ENCODE assay signal across 19 cellular contexts in genomic region chr10:99828464-99828863, GRCh38. TPM values are rescaled to one million over a fixed set of nuclear protein-coding genes. Genes with fewer than 3 reads are reported as not detected.
DNase-seq lines count a peak whose midpoint lies in the region; ATAC-seq and TF ChIP-seq lines count a peak whose summit lies in the region.
"Had no signal": no experiment of that assay in that cellular context is flagged by ENCODE, and none has a peak within 500 bp of the region (broad histone marks: within the 10 kb centered on the region; RNA-seq: fewer than 3 reads in every experiment).

No MANE protein-coding gene starts in this region.

- no peaks in the 10 kb centered on the region for H3K9me2 ChIP-seq in PC-9 (ENCODE audit: insufficient read depth)

- H3K27ac ChIP-seq in HEK293 (ENCODE audit: extremely low read depth, low read depth, low read length) (no peak overlapping the region), PC-9 (no peak overlapping the region)

- intact Hi-C loops in activated CD8-positive, alpha-beta T cell treated with anti-CD3 and anti-CD28 coated beads for 36 hours (cut with micrococcal nuclease): no loop called here
- intact Hi-C loops in PC-9 (cut with micrococcal nuclease; ENCODE audit: unreplicated experiment): no loop called here

- POLR2A ChIA-PET in HEK293 (lab: Yijun Ruan, JAX): no interaction called here
- POLR2A ChIA-PET in activated CD8-positive, alpha-beta T cell treated with anti-CD3 and anti-CD28 coated beads for 36 hours (lab: Charles Lee): no interaction called here
- POLR2A ChIA-PET in PC-9 (lab: Charles Lee; ENCODE audit: unreplicated experiment): no interaction called here

- H3K4me2 ChIP-seq in PC-9: no peak overlapping the region

- peaks cover 3% of the 10 kb centered on the region for H3K36me3 Mint-ChIP-seq in activated CD8-positive, alpha-beta T cell treated with anti-CD3 and anti-CD28 coated beads for 36 hours (ENCODE audit: low read depth)
- peaks cover 5 to 9% (median 9%) of the 10 kb centered on the region in 3 donors for H3K36me3 Mint-ChIP-seq in immature natural killer cell

- H3K4me3 ChIP-seq in HEK293 (ENCODE audit: low read depth, low read length) (no peak overlapping the region), PC-9 (no peak overlapping the region)
- H3K4me3 ChIP-seq: K562 had no signal

- H3K9me3 Mint-ChIP-seq in activated CD8-positive, alpha-beta T cell treated with anti-CD3 and anti-CD28 coated beads for 36 hours: no peaks in the 10 kb centered on the region
- H3K9me3 Mint-ChIP-seq in immature natural killer cell: no peaks in the 10 kb centered on the region

- no TSS peak for BruUV-seq in PC-9 (replicated peaks; lab: Mats Ljungman, UMichigan)

- H4K20me1 ChIP-seq in PC-9 (ENCODE audit: insufficient read depth): no peaks in the 10 kb centered on the region

- no peaks in the 10 kb centered on the region; the same call in 1 of the 2 replicates for H3F3A ChIP-seq in PC-9 (ENCODE audit: insufficient read depth, low read depth)

- DNase-seq in CD1c-positive myeloid dendritic cell (ENCODE audit: extremely low spot score) (peak; percentile 6), immature natural killer cell (peak; percentile 15 to 39 (median 29)), PC-9 (no peak), G401 (ENCODE audit: low spot score) (no peak), retina (no peak)
- peak; percentile 20 for DNase-seq in activated CD8-positive, alpha-beta T cell treated with anti-CD3 and anti-CD28 coated beads for 36 hours
- DNase-seq: Calu3; CD4-positive, alpha-beta T cell; DMS53; H7; NCI-H1048; NCI-H146; NCI-H2081 treated with DMSO at 0.1 percent for 48 hours; NCI-H526; RPMI8226; SIG-M5 had no signal

- CTCF ChIA-PET in HEK293 (lab: Yijun Ruan, JAX) (interaction anchor here (2.7 kb wide), 1 partner anchor 18 kb away, joined by 14 read pairs; no protein-coding TSS in a partner anchor), PC-9 (lab: Charles Lee) (no interaction called here)
- CTCF ChIA-PET in activated CD8-positive, alpha-beta T cell treated with anti-CD3 and anti-CD28 coated beads for 36 hours (lab: Charles Lee): interaction anchor here (3.3 to 3.4 kb wide), 2 partner anchors 17 to 217 kb away, joined by 14 to 15 read pairs; no protein-coding TSS in a partner anchor

- no peaks in the 10 kb centered on the region for H3K9me3 ChIP-seq in HEK293 (ENCODE audit: control insufficient read depth, insufficient read depth, low read depth, low read length)
- H3K9me3 ChIP-seq in PC-9 (ENCODE audit: insufficient read depth, low read depth): no peaks in the 10 kb centered on the region

- TF ChIP-seq CTCF in HEK293 (tag by site-specific recombination; IDR thresholded peaks at IDR 0.05) (no peak), PC-9 (conservative IDR thresholded peaks at IDR 0.05) (no peak)
- TF ChIP-seq CTCF in activated CD8-positive, alpha-beta T cell treated with anti-CD3 and anti-CD28 coated beads for 36 hours (IDR thresholded peaks at IDR 0.05): no peak

- H3K4me3 Mint-ChIP-seq in activated CD8-positive, alpha-beta T cell treated with anti-CD3 and anti-CD28 coated beads for 36 hours: no peak overlapping the region
- H3K4me3 Mint-ChIP-seq in immature natural killer cell: no peak overlapping the region
- H3K4me3 Mint-ChIP-seq: B cell; CD4-positive, alpha-beta T cell had no signal

- H3K4me1 ChIP-seq in HEK293 (ENCODE audit: control insufficient read depth, insufficient read depth, low read length) (no peaks in the 10 kb centered on the region), PC-9 (replicated peaks; ENCODE audit: insufficient read depth) (no peaks in the 10 kb centered on the region)

- in situ Hi-C loops in G401 (cut with HindIII; ENCODE audit: low sequenced_read_pairs): no loop called here

- H3K27me3 Mint-ChIP-seq in activated CD8-positive, alpha-beta T cell treated with anti-CD3 and anti-CD28 coated beads for 36 hours: no peaks in the 10 kb centered on the region
- peaks cover 0 to 3% (median 0%) of the 10 kb centered on the region in 3 donors for H3K27me3 Mint-ChIP-seq in immature natural killer cell (ENCODE audit: low read depth in 3 of 3)
- H3K27me3 Mint-ChIP-seq: B cell; CD4-positive, alpha-beta T cell had no signal

- H3K79me2 ChIP-seq in PC-9 (ENCODE audit: low read depth): no peaks in the 10 kb centered on the region

- H3K27ac Mint-ChIP-seq in activated CD8-positive, alpha-beta T cell treated with anti-CD3 and anti-CD28 coated beads for 36 hours: no peak overlapping the region
- peak overlapping the region in 4 of 6 donors; percentile 1 to 83 (median 28) for H3K27ac Mint-ChIP-seq in immature natural killer cell
- H3K27ac Mint-ChIP-seq: B cell; CD4-positive, alpha-beta T cell had no signal

- H2AFZ ChIP-seq in PC-9: no peak overlapping the region

- peaks cover 5% of the 10 kb centered on the region for H3K4me1 Mint-ChIP-seq in activated CD8-positive, alpha-beta T cell treated with anti-CD3 and anti-CD28 coated beads for 36 hours (ENCODE audit: low read depth)
- H3K4me1 Mint-ChIP-seq in immature natural killer cell: peaks cover 10 to 12% of the 10 kb centered on the region in 2 donors
- H3K4me1 Mint-ChIP-seq: B cell had no signal

- H3K36me3 ChIP-seq in HEK293 (ENCODE audit: control insufficient read depth in 2 of 2, insufficient read depth in 1 of 2, low read length in 2 of 2) (no peaks in the 10 kb centered on the region), PC-9 (ENCODE audit: low read depth) (peaks cover 21% of the 10 kb centered on the region)

- peak; percentile 20 for ATAC-seq in activated CD8-positive, alpha-beta T cell treated with anti-CD3 and anti-CD28 coated beads for 36 hours
- ATAC-seq: K562 had no signal

- no peaks in the 10 kb centered on the region for H3K27me3 ChIP-seq in PC-9 (ENCODE audit: insufficient read depth, low read depth)

TF ChIP-seq in HEK293, 187 proteins besides CTCF, POLR2A, EP300 and RAD21:
- TF ChIP-seq, protein P1, sequence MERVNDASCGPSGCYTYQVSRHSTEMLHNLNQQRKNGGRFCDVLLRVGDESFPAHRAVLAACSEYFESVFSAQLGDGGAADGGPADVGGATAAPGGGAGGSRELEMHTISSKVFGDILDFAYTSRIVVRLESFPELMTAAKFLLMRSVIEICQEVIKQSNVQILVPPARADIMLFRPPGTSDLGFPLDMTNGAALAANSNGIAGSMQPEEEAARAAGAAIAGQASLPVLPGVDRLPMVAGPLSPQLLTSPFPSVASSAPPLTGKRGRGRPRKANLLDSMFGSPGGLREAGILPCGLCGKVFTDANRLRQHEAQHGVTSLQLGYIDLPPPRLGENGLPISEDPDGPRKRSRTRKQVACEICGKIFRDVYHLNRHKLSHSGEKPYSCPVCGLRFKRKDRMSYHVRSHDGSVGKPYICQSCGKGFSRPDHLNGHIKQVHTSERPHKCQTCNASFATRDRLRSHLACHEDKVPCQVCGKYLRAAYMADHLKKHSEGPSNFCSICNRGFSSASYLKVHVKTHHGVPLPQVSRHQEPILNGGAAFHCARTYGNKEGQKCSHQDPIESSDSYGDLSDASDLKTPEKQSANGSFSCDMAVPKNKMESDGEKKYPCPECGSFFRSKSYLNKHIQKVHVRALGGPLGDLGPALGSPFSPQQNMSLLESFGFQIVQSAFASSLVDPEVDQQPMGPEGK (tag by site-specific recombination; IDR thresholded peaks at IDR 0.05): no peak
- 0 out of 2 replicates have a peak, but pooled peaks have one; percentile 29 for TF ChIP-seq ZNF548 (tag by site-specific recombination; IDR thresholded peaks at IDR 0.05)

RNA-seq across cellular contexts. Expression of gene ABCC2, which starts 46.0 kb away (rescaled TPM):
- total RNA-seq in activated CD8-positive, alpha-beta T cell treated with anti-CD3 and anti-CD28 coated beads for 36 hours: 1 to 10 TPM in 1 of 2 experiments, under 1 TPM in 1; 0.87 to 1.0 TPM
- polyA plus RNA-seq in immature natural killer cell: under 1 TPM in 1 of 3 donors, not detected in 2; 0.48 TPM
- 132 and 174 TPM in 2 replicates for total RNA-seq in PC-9 (2021)
- 1.8 and 3.7 TPM in 2 replicates for total RNA-seq in G401 (2014; rRNA removed; shearing (Covaris generic))

Comparison
In these comparisons a context has a peak if more than half of its experiments do, and no peak if none do; other contexts are left out.
1. DNase-seq: peak in CD1c-positive myeloid dendritic cell (single experiment), activated CD8-positive, alpha-beta T cell treated with anti-CD3 and anti-CD28 coated beads for 36 hours (single experiment) and immature natural killer cell (3 of 3); none in PC-9 (0 of 2), G401 (single experiment) and retina (single experiment).
2. RNA of gene ABCC2, which starts 46.0 kb away (total RNA-seq): 132 to 174 TPM in PC-9; 1.8 to 3.7 TPM in G401 and 0.87 to 1.0 TPM in activated CD8-positive, alpha-beta T cell treated with anti-CD3 and anti-CD28 coated beads for 36 hours; every median in the first group is over 10 times any median in the second.